In the genomic region with DNA sequence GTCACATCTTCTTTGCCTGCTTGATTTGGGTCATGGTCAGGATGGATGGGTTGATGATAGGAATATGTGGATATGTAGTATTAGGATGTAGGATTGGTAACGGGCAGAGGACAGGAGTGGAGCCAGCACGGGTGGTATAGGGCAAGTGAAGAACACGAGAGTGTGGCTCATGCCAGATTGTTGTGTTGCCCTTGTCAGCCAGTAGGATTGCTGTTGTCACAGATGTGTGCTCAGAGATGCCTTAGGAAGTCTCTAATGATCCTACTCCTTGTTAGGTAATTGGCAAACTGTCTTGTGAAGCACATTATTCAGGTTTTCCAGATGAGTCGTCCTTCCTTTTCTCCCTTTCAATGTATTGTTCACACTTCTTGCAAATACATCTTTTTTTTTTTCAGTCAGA, we compare ENCODE assay signal across 8 cellular contexts. TPM values are rescaled to one million over a fixed set of nuclear protein-coding genes. Genes with fewer than 3 reads are reported as not detected.
DNase-seq lines count a peak whose midpoint lies in the region; ATAC-seq and TF ChIP-seq lines count a peak whose summit lies in the region.

No MANE protein-coding gene starts in this region.

- TF ChIP-seq CTCF in nephron progenitor cell (IDR thresholded peaks at IDR 0.05): peak; percentile 29

- ATAC-seq in GM18511 (IDR thresholded peaks at IDR 0.05; ENCODE audit: unreplicated experiment) (peak; percentile 58), HG02870 (IDR thresholded peaks at IDR 0.05; ENCODE audit: unreplicated experiment) (peak; percentile 49)

- DNase-seq in AG20443 (ENCODE audit: low spot score) (peak; percentile 22), NCI-H526 treated with DMSO at 0.1 percent for 48 hours (lab: John Stamatoyannopoulos, UW) (peak; percentile 24), dermis blood vessel endothelial cell (peak; percentile 72), nephron progenitor cell (no peak), COR-L47 (lab: John Stamatoyannopoulos, UW) (no peak)
- no peak for DNase-seq in activated CD4-positive, alpha-beta T cell treated with anti-CD3 and anti-CD28 coated beads for 1 hour

- H3K9me3 Mint-ChIP-seq in nephron progenitor cell: peaks cover 10% of the 10 kb centered on the region

- peaks cover 6% of the 10 kb centered on the region for H3K36me3 Mint-ChIP-seq in nephron progenitor cell (ENCODE audit: low read depth)

- peaks cover 15% of the 10 kb centered on the region for H3K4me1 Mint-ChIP-seq in nephron progenitor cell

- peaks cover 1% of the 10 kb centered on the region for H3K27me3 Mint-ChIP-seq in nephron progenitor cell (ENCODE audit: low read depth, poor library complexity)

- H3K4me3 Mint-ChIP-seq in nephron progenitor cell: no peak overlapping the region

- no peak overlapping the region for H3K27ac Mint-ChIP-seq in nephron progenitor cell

RNA-seq across cellular contexts. Expression of a gene that starts 5.5 kb away (rescaled TPM):
- total RNA-seq in dermis blood vessel endothelial cell: 26.9 and 30.5 TPM in 2 replicates

RNA-seq across cellular contexts. Expression of a gene that starts 27.0 kb away (rescaled TPM):
- total RNA-seq in dermis blood vessel endothelial cell: 20.4 and 24.0 TPM in 2 replicates

Comparison
In these comparisons a context has a peak if more than half of its experiments do, and no peak if none do; other contexts are left out.
1. DNase-seq: peak in AG20443 (single experiment), NCI-H526 treated with DMSO at 0.1 percent for 48 hours (single experiment) and dermis blood vessel endothelial cell (single experiment); none in nephron progenitor cell (single experiment), COR-L47 (single experiment) and activated CD4-positive, alpha-beta T cell treated with anti-CD3 and anti-CD28 coated beads for 1 hour (single experiment).